8 cellular contexts compared by ENCODE assay signal in genomic region chr2:65431417-65432226, GRCh38. TPM values are rescaled to one million over a fixed set of nuclear protein-coding genes. Genes with fewer than 3 reads are reported as not detected.
DNase-seq lines count a peak whose midpoint lies in the region; ATAC-seq and TF ChIP-seq lines count a peak whose summit lies in the region.

No MANE protein-coding gene starts in this region.

- no peak for DNase-seq in AG09309 (ENCODE audit: low read depth)
- peak; percentile 39 for DNase-seq in NOMO-1 treated with DMSO at 0.1 percent for 48 hours (lab: John Stamatoyannopoulos, UW; ENCODE audit: unreplicated experiment)
- DNase-seq in activated T-helper 2 cell treated with anti-CD3 and anti-CD28 coated beads, Interferon-gamma antibody, Interleukin-2, Interleukin-4, amounts not matched to agents 10 μg/mL and 5 μg/mL and 100 μg/mL, durations not matched to agents 14 hours and 24 hours and 36 hours (ENCODE audit: low spot score) = peak; percentile 43
- peak; percentile 36 for DNase-seq in fibroblast of pulmonary artery (ENCODE audit: low read depth)
- peak in 1 of 2 donors; percentile 41 for DNase-seq in tibial nerve (ENCODE audit: low spot score in 2 of 2)

- H3K4me1 Mint-ChIP-seq in activated T-helper 2 cell treated with anti-CD3 and anti-CD28 coated beads, Interferon-gamma antibody, Interleukin-2, Interleukin-4, amounts not matched to agents 10 μg/mL and 5 μg/mL and 100 μg/mL, durations not matched to agents 14 hours and 24 hours and 36 hours (ENCODE audit: low read depth) = peaks cover 12% of the 10 kb centered on the region
- peaks cover 39% of the 10 kb centered on the region for H3K4me1 Mint-ChIP-seq in nephron

- H3K27me3 ChIP-seq in tibial nerve = no peaks in the 10 kb centered on the region

- TF ChIP-seq CTCF in AG09309 (IDR thresholded peaks at IDR 0.05; ENCODE audit: control insufficient read depth, insufficient read depth, low read depth, low read length, missing control alignments) (no peak), fibroblast of pulmonary artery (IDR thresholded peaks at IDR 0.05; ENCODE audit: low read length, missing control alignments) (no peak), nephron (IDR thresholded peaks at IDR 0.05; ENCODE audit: unreplicated experiment in 3 of 3) (no peak), tibial nerve (IDR thresholded peaks at IDR 0.05) (no peak)

- TF ChIP-seq POLR2A in tibial nerve (IDR thresholded peaks at IDR 0.05) = no peak

- H3K36me3 Mint-ChIP-seq in activated T-helper 2 cell treated with anti-CD3 and anti-CD28 coated beads, Interferon-gamma antibody, Interleukin-2, Interleukin-4, amounts not matched to agents 10 μg/mL and 5 μg/mL and 100 μg/mL, durations not matched to agents 14 hours and 24 hours and 36 hours (ENCODE audit: low read depth) = no peaks in the 10 kb centered on the region
- H3K36me3 Mint-ChIP-seq in nephron (ENCODE audit: low read depth) = no peaks in the 10 kb centered on the region

- intact Hi-C loops in activated T-helper 2 cell treated with anti-CD3 and anti-CD28 coated beads, Interferon-gamma antibody, Interleukin-2, Interleukin-4, amounts not matched to agents 10 μg/mL and 5 μg/mL and 100 μg/mL, durations not matched to agents 14 hours and 24 hours and 36 hours (cut with micrococcal nuclease) = loop anchor here (1.0 to 10.0 kb wide), 8 partner anchors 15 to 447 kb away; partner anchors contain the start of genes ACTR2, CEP68, RAB1A and SLC1A4

- H3K27me3 Mint-ChIP-seq in activated T-helper 2 cell treated with anti-CD3 and anti-CD28 coated beads, Interferon-gamma antibody, Interleukin-2, Interleukin-4, amounts not matched to agents 10 μg/mL and 5 μg/mL and 100 μg/mL, durations not matched to agents 14 hours and 24 hours and 36 hours (ENCODE audit: low read depth) = peaks cover 44% of the 10 kb centered on the region
- peaks cover 15% of the 10 kb centered on the region for H3K27me3 Mint-ChIP-seq in nephron (ENCODE audit: low read depth)

- H3K9me3 ChIP-seq in tibial nerve = no peaks in the 10 kb centered on the region

- peak; percentile 34 for ATAC-seq in GM18907 (IDR thresholded peaks at IDR 0.05; ENCODE audit: unreplicated experiment)
- ATAC-seq in HG03175 (IDR thresholded peaks at IDR 0.05; ENCODE audit: unreplicated experiment) = peak; percentile 46

- H3K4me1 ChIP-seq in tibial nerve = peaks cover 0 to 43% (median 12%) of the 10 kb centered on the region in 4 donors

- peak in 1 of 2 donors; percentile 22 for TF ChIP-seq EP300 in tibial nerve (IDR thresholded peaks at IDR 0.05)

- peak overlapping the region; percentile 76 for H3K27ac Mint-ChIP-seq in activated T-helper 2 cell treated with anti-CD3 and anti-CD28 coated beads, Interferon-gamma antibody, Interleukin-2, Interleukin-4, amounts not matched to agents 10 μg/mL and 5 μg/mL and 100 μg/mL, durations not matched to agents 14 hours and 24 hours and 36 hours
- peak overlapping the region; percentile 87 to 93 (median 87) for H3K27ac Mint-ChIP-seq in nephron

- WGBS in tibial nerve, 2 donors = 0 to 1% methylated on average over 61 to 66 of the region's 72 CpGs

- H3K9me3 Mint-ChIP-seq in activated T-helper 2 cell treated with anti-CD3 and anti-CD28 coated beads, Interferon-gamma antibody, Interleukin-2, Interleukin-4, amounts not matched to agents 10 μg/mL and 5 μg/mL and 100 μg/mL, durations not matched to agents 14 hours and 24 hours and 36 hours = no peaks in the 10 kb centered on the region
- no peaks in the 10 kb centered on the region for H3K9me3 Mint-ChIP-seq in nephron

- H3K4me3 Mint-ChIP-seq in activated T-helper 2 cell treated with anti-CD3 and anti-CD28 coated beads, Interferon-gamma antibody, Interleukin-2, Interleukin-4, amounts not matched to agents 10 μg/mL and 5 μg/mL and 100 μg/mL, durations not matched to agents 14 hours and 24 hours and 36 hours (ENCODE audit: low read depth) = peak overlapping the region; percentile 87
- peak overlapping the region; percentile 96 to 98 (median 97) for H3K4me3 Mint-ChIP-seq in nephron

- no peaks in the 10 kb centered on the region for H3K36me3 ChIP-seq in tibial nerve

- H3K4me3 ChIP-seq in AG09309 (ENCODE audit: control insufficient read depth, low read depth, low read length) = peak overlapping the region; percentile 77
- H3K4me3 ChIP-seq in fibroblast of pulmonary artery (replicated peaks; ENCODE audit: low read depth, low read length) = peak overlapping the region; percentile 87
- peak overlapping the region; percentile 70 to 93 (median 78) for H3K4me3 ChIP-seq in tibial nerve

- peak overlapping the region; percentile 89 to 97 (median 94) for H3K27ac ChIP-seq in tibial nerve

RNA-seq across cellular contexts. Expression of gene SPRED2, which starts 0.8 kb away (rescaled TPM):
- total RNA-seq in activated T-helper 2 cell treated with anti-CD3 and anti-CD28 coated beads, Interferon-gamma antibody, Interleukin-2, Interleukin-4, amounts not matched to agents 10 μg/mL and 5 μg/mL and 100 μg/mL, durations not matched to agents 14 hours and 24 hours and 36 hours = 7.9 and 8.4 TPM in 2 replicates
- 10 to 100 TPM; 21.9 to 28.8 (median 25.5) TPM for total RNA-seq in tibial nerve
